ENCODE assay signal across 11 cellular contexts in the genomic region with DNA sequence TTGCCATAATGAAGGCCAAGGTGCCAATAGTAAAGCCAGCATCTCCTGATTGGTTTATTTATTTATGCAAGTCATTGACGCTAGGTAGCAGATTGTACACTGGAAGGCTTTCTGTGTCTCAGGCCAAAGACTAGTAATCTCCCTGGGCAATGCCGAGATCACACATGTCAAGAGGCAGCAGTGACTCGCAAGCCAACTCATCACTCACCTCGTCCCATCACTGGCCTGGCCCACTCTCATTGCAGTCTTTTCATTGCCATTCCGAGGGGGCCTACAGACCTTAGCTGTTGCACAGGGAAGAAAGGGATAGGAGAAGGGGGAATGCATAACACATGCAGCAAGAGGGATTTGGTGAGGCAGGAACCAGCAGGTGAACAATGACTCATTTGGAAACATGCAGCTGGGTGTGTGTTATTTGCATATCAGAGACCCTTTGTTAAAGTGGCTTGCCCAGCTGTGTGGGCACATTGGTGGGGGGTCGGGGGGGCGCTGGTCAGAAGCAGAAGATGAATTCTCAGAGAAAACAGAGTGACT.
DNase-seq lines count a peak whose midpoint lies in the region; ATAC-seq and TF ChIP-seq lines count a peak whose summit lies in the region.
"Had no signal": no experiment of that assay in that cellular context is flagged by ENCODE, and none has a peak within 500 bp of the region (broad histone marks: within the 10 kb centered on the region; RNA-seq: fewer than 3 reads in every experiment).

No MANE protein-coding gene starts in this region.

- no peaks in the 10 kb centered on the region for H3K9me3 Mint-ChIP-seq in progenitor cell of endocrine pancreas (ENCODE audit: low read depth)
- no peaks in the 10 kb centered on the region for H3K9me3 Mint-ChIP-seq in activated T-cell treated with anti-CD3 and anti-CD28 coated beads, Interleukin-2, amount 50 U/mL, for 24 hours
- H3K9me3 Mint-ChIP-seq: IgD-negative memory B cell; stimulated activated naive CD8-positive, alpha-beta T cell treated with anti-CD3 and anti-CD28 coated beads, Interleukin-15, Interleukin-2, amounts not matched to agents 100 ng/mL and 50 ng/mL, for 24 hours had no signal

- no peak for DNase-seq in Right ventricle myocardium inferior (ENCODE audit: missing footprints)
- DNase-seq in right atrium auricular region (ENCODE audit: low spot score): no peak
- DNase-seq in NCI-H748 treated with DMSO at 0.1 percent for 48 hours (lab: John Stamatoyannopoulos, UW): peak; percentile 29
- DNase-seq in progenitor cell of endocrine pancreas (ENCODE audit: low spot score, unreplicated experiment): no peak
- no peak for DNase-seq in activated T-cell treated with anti-CD3 and anti-CD28 coated beads, Interleukin-2, amount 50 U/mL, for 24 hours
- DNase-seq in occipital lobe (lab: John Stamatoyannopoulos, UW): no peak
- DNase-seq: erythroblast had no signal

- no peaks in the 10 kb centered on the region for H3K36me3 Mint-ChIP-seq in progenitor cell of endocrine pancreas (ENCODE audit: insufficient read depth)
- no peaks in the 10 kb centered on the region for H3K36me3 Mint-ChIP-seq in activated T-cell treated with anti-CD3 and anti-CD28 coated beads, Interleukin-2, amount 50 U/mL, for 24 hours (ENCODE audit: low read depth)

- H3K27me3 ChIP-seq in right atrium auricular region: no peaks in the 10 kb centered on the region

- peaks cover 18% of the 10 kb centered on the region for H3K27me3 Mint-ChIP-seq in progenitor cell of endocrine pancreas
- peaks cover 22% of the 10 kb centered on the region for H3K27me3 Mint-ChIP-seq in activated T-cell treated with anti-CD3 and anti-CD28 coated beads, Interleukin-2, amount 50 U/mL, for 24 hours

- peaks cover 14% of the 10 kb centered on the region for H3K4me1 Mint-ChIP-seq in progenitor cell of endocrine pancreas (ENCODE audit: low read depth)
- H3K4me1 Mint-ChIP-seq in activated T-cell treated with anti-CD3 and anti-CD28 coated beads, Interleukin-2, amount 50 U/mL, for 24 hours (ENCODE audit: low read depth): no peaks in the 10 kb centered on the region

- ATAC-seq in Right ventricle myocardium inferior (peak; percentile 62), HG02763 (IDR thresholded peaks at IDR 0.05; ENCODE audit: unreplicated experiment) (peak; percentile 60), GM21528 (IDR thresholded peaks at IDR 0.05; ENCODE audit: low FRiP score, unreplicated experiment) (no peak)

- no peak overlapping the region for H3K4me3 Mint-ChIP-seq in progenitor cell of endocrine pancreas (ENCODE audit: low read depth)
- no peak overlapping the region for H3K4me3 Mint-ChIP-seq in activated T-cell treated with anti-CD3 and anti-CD28 coated beads, Interleukin-2, amount 50 U/mL, for 24 hours
- H3K4me3 Mint-ChIP-seq: stimulated activated naive CD8-positive, alpha-beta T cell treated with anti-CD3 and anti-CD28 coated beads, Interleukin-15, Interleukin-2, amounts not matched to agents 100 ng/mL and 50 ng/mL, for 24 hours had no signal

- no peaks in the 10 kb centered on the region for H3K9me3 ChIP-seq in right atrium auricular region

- H3K27ac ChIP-seq in right atrium auricular region: no peak overlapping the region

- no peaks in the 10 kb centered on the region for H3K36me3 ChIP-seq in right atrium auricular region

- peak overlapping the region; percentile 62 for H3K27ac Mint-ChIP-seq in progenitor cell of endocrine pancreas
- H3K27ac Mint-ChIP-seq in activated T-cell treated with anti-CD3 and anti-CD28 coated beads, Interleukin-2, amount 50 U/mL, for 24 hours: no peak overlapping the region
- H3K27ac Mint-ChIP-seq: IgD-negative memory B cell; stimulated activated naive CD8-positive, alpha-beta T cell treated with anti-CD3 and anti-CD28 coated beads, Interleukin-15, Interleukin-2, amounts not matched to agents 100 ng/mL and 50 ng/mL, for 24 hours had no signal

- TF ChIP-seq CTCF in right atrium auricular region (IDR thresholded peaks at IDR 0.05): no peak
- TF ChIP-seq CTCF in progenitor cell of endocrine pancreas (IDR thresholded peaks at IDR 0.05; ENCODE audit: unreplicated experiment): no peak

- intact Hi-C loops in Right ventricle myocardium inferior (cut with DNase I): no loop called here

- H3K4me1 ChIP-seq in right atrium auricular region: no peaks in the 10 kb centered on the region

- no peak overlapping the region for H3K4me3 ChIP-seq in right atrium auricular region
